In the genomic region with DNA sequence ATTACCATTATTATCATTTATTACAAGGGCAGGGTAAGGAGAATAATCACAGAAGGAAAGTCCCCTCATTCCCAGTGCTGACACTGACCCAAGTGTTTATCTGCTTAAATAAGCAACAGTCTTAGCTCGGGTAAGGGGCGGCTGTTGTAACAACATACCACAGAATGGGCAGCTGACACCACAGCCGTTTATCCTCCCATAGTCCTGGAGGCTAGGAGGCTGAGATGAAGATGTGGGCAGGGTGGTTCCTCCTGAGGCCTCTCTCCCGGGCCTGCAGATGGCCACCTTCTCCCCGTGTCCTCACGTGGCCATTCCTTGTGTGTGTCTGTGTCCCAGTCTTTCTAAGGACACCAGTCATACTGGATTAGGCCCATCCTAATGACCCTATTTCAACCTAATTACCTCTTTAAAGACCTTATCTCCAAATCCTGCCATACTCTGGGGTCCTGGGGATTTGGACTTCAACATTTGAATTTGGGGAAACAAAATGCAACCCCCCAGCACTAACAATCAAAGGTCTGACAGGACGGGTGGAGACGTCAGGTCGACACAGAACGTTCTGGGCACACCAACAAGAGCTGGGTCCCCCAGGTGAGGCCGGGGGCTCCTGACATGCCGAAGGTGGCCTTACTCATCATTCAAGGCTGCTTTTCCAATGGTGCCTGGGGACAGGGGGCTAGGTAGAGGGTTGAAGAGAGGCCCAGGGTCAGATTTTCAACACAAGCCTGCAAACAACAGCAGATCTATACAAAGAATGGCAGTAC, we compare ENCODE assay signal across 19 cellular contexts.
A peak's percentile ranks its signal among the peaks of the same experiment; 100 is the strongest.
DNase-seq lines count a peak whose midpoint lies in the region; ATAC-seq and TF ChIP-seq lines count a peak whose summit lies in the region.
"Had no signal": no experiment of that assay in that cellular context is flagged by ENCODE, and none has a peak within 500 bp of the region (broad histone marks: within the 10 kb centered on the region; RNA-seq: fewer than 3 reads in every experiment).

No MANE protein-coding gene starts in this region.

- peaks cover 5% of the 10 kb centered on the region for H3K36me3 Mint-ChIP-seq in nephron (ENCODE audit: low read depth)
- H3K36me3 Mint-ChIP-seq: activated CD8-positive, alpha-beta memory T cell treated with anti-CD3 and anti-CD28 coated beads, Interleukin-2, amount 10 ng/mL, durations not matched to agents 7 days and 5 days; immature natural killer cell; T-cell had no signal

- H3K27ac Mint-ChIP-seq in nephron, result peak overlapping the region; percentile 73 to 86 (median 85)
- H3K27ac Mint-ChIP-seq: activated CD8-positive, alpha-beta memory T cell treated with anti-CD3 and anti-CD28 coated beads, Interleukin-2, amount 10 ng/mL, durations not matched to agents 7 days and 5 days; immature natural killer cell; T-cell; WTC11 had no signal

- H3K27ac ChIP-seq in Panc1 (ENCODE audit: low read length) (peak overlapping the region; percentile 80), ectodermal cell (ENCODE audit: insufficient read depth, low read depth, low read length, poor library complexity, severe bottlenecking) (peak overlapping the region; percentile 91), subcutaneous abdominal adipose tissue (ENCODE audit: low read depth, low read length) (peak overlapping the region; percentile 52), colonic mucosa (no peak overlapping the region)
- H3K27ac ChIP-seq: vagina had no signal

- H3K4me1 ChIP-seq in Panc1 (ENCODE audit: control insufficient read depth, insufficient read depth, low read length) (peaks cover 100% of the 10 kb centered on the region), ectodermal cell (ENCODE audit: control insufficient read depth, insufficient read depth, low read length) (peaks cover 61% of the 10 kb centered on the region), subcutaneous abdominal adipose tissue (ENCODE audit: control insufficient read depth in 5 of 5, insufficient read depth in 5 of 5, low read length in 5 of 5) (peaks cover 2 to 61% (median 28%) of the 10 kb centered on the region in 5 donors), colonic mucosa (peaks cover 7% of the 10 kb centered on the region)
- H3K4me1 ChIP-seq: vagina had no signal

- H3K4me3 ChIP-seq in Panc1 (ENCODE audit: low read depth in 2 of 2, low read length in 2 of 2) (no peak overlapping the region), ectodermal cell (ENCODE audit: insufficient read depth, low read depth, low read length) (no peak overlapping the region), subcutaneous abdominal adipose tissue (ENCODE audit: low read depth in 1 of 5, low read length in 5 of 5) (no peak overlapping the region), colonic mucosa (no peak overlapping the region)
- H3K4me3 ChIP-seq: vagina had no signal

- H3K9me3 Mint-ChIP-seq in nephron, result no peaks in the 10 kb centered on the region
- H3K9me3 Mint-ChIP-seq: immature natural killer cell, T-cell had no signal

- H3K9me3 ChIP-seq in Panc1 (ENCODE audit: control insufficient read depth, insufficient read depth, low read depth, low read length) (no peaks in the 10 kb centered on the region), ectodermal cell (ENCODE audit: control insufficient read depth, low read length) (no peaks in the 10 kb centered on the region), subcutaneous abdominal adipose tissue (ENCODE audit: control insufficient read depth in 5 of 5, low read length in 5 of 5) (no peaks in the 10 kb centered on the region), colonic mucosa (no peaks in the 10 kb centered on the region)
- H3K9me3 ChIP-seq: vagina had no signal

- WGBS in ectodermal cell, 2 experiments, result 88 to 90% methylated on average over 12 of the region's 12 CpGs

- ATAC-seq in Panc1, result peak; percentile 29
- ATAC-seq: activated CD8-positive, alpha-beta memory T cell treated with anti-CD3 and anti-CD28 coated beads, Interleukin-2, amount 10 ng/mL, durations not matched to agents 7 days and 5 days; T-cell had no signal

- no peaks in the 10 kb centered on the region for H3K27me3 Mint-ChIP-seq in nephron (ENCODE audit: low read depth)
- H3K27me3 Mint-ChIP-seq: activated CD8-positive, alpha-beta memory T cell treated with anti-CD3 and anti-CD28 coated beads, Interleukin-2, amount 10 ng/mL, durations not matched to agents 7 days and 5 days had no signal

- DNase-seq in Panc1 (ENCODE audit: low read depth, low spot score) (no peak), colonic mucosa (no peak), NCI-H1105 (lab: John Stamatoyannopoulos, UW) (no peak)
- no peak for DNase-seq in NK-92 treated with Interleukin-12 subunit alpha and Interleukin-12 subunit beta, amount 100 ng/mL, for 24 hours (lab: John Stamatoyannopoulos, UW)
- DNase-seq: activated CD8-positive, alpha-beta memory T cell treated with anti-CD3 and anti-CD28 coated beads, Interleukin-2, amount 10 ng/mL, durations not matched to agents 7 days and 5 days; activated naive CD4-positive, alpha-beta T cell; C1 segment of cervical spinal cord; DMS79 treated with DMSO at 0.1 percent for 48 hours; foreskin melanocyte; immature natural killer cell; NCI-H2081; NCI-H526; stimulated activated CD4-positive, alpha-beta T cell treated with anti-CD3 and anti-CD28 coated beads, Interleukin-4, amount 100 ng/mL, for 4 hours; T-cell had no signal

- in situ Hi-C loops in Panc1 (cut with HindIII; ENCODE audit: low pct_unique_long_range_greater_than_20kb, low sequenced_read_pairs), result no loop called here

- peaks cover 2% of the 10 kb centered on the region; the same call in 1 of the 2 replicates for H3K36me3 ChIP-seq in Panc1 (ENCODE audit: control insufficient read depth, insufficient read depth, low read length)
- no peaks in the 10 kb centered on the region for H3K36me3 ChIP-seq in ectodermal cell (ENCODE audit: control insufficient read depth, insufficient read depth, low read length)
- peaks cover 0 to 8% (median 0%) of the 10 kb centered on the region in 5 donors for H3K36me3 ChIP-seq in subcutaneous abdominal adipose tissue (ENCODE audit: control insufficient read depth in 5 of 5, insufficient read depth in 5 of 5, low read length in 5 of 5)
- no peaks in the 10 kb centered on the region for H3K36me3 ChIP-seq in colonic mucosa
- H3K36me3 ChIP-seq: vagina had no signal

- intact Hi-C loops in Panc1 (cut with micrococcal nuclease; ENCODE audit: unreplicated experiment) (no loop called here), colonic mucosa (cut with DNase I) (no loop called here)

- H3K4me3 Mint-ChIP-seq in nephron, result peak overlapping the region in 2 of 3 experiments; percentile 4 to 9
- H3K4me3 Mint-ChIP-seq: activated CD8-positive, alpha-beta memory T cell treated with anti-CD3 and anti-CD28 coated beads, Interleukin-2, amount 10 ng/mL, durations not matched to agents 7 days and 5 days; immature natural killer cell; T-cell; WTC11 had no signal

- H3K27me3 ChIP-seq in Panc1 (ENCODE audit: control insufficient read depth, insufficient read depth, low read length) (no peaks in the 10 kb centered on the region), ectodermal cell (ENCODE audit: control insufficient read depth, insufficient read depth, low read length, poor library complexity, severe bottlenecking) (no peaks in the 10 kb centered on the region), subcutaneous abdominal adipose tissue (ENCODE audit: control insufficient read depth in 5 of 5, insufficient read depth in 4 of 5, low read length in 5 of 5) (no peaks in the 10 kb centered on the region), colonic mucosa (no peaks in the 10 kb centered on the region)
- H3K27me3 ChIP-seq: vagina had no signal

- POLR2A ChIA-PET in Panc1 (lab: Charles Lee), result no interaction called here

- H3K4me1 Mint-ChIP-seq in nephron, result peaks cover 71% of the 10 kb centered on the region
- H3K4me1 Mint-ChIP-seq: activated CD8-positive, alpha-beta memory T cell treated with anti-CD3 and anti-CD28 coated beads, Interleukin-2, amount 10 ng/mL, durations not matched to agents 7 days and 5 days; immature natural killer cell; T-cell had no signal

- CTCF ChIA-PET in Panc1 (lab: Charles Lee), result no interaction called here

- TF ChIP-seq CTCF in Panc1 (IDR thresholded peaks at IDR 0.05), result no peak
- no peak for TF ChIP-seq CTCF in nephron (IDR thresholded peaks at IDR 0.05; ENCODE audit: unreplicated experiment in 3 of 3)
- TF ChIP-seq CTCF in colonic mucosa (IDR thresholded peaks at IDR 0.05), result no peak

- H3K9ac ChIP-seq in subcutaneous abdominal adipose tissue (ENCODE audit: low read length in 5 of 5) (no peak overlapping the region), colonic mucosa (ENCODE audit: low read depth in 2 of 2, low read length in 2 of 2) (no peak overlapping the region)

- BruUV-seq in Panc1 (replicated peaks; lab: Mats Ljungman, UMichigan), result TSS peak; percentile 4
